29 cellular contexts compared by ENCODE assay signal in genomic region chr10:113754125-113754524, GRCh38. TPM values are rescaled to one million over a fixed set of nuclear protein-coding genes. Genes with fewer than 3 reads are reported as not detected.
"Had no signal": no experiment of that assay in that cellular context is flagged by ENCODE, and none has a peak within 500 bp of the region (broad histone marks: within the 10 kb centered on the region; RNA-seq: fewer than 3 reads in every experiment).

No MANE protein-coding gene starts in this region.

- H3K4me1 ChIP-seq: adrenal gland, breast epithelium, SJSA1 had no signal

- H3K36me3 ChIP-seq: adrenal gland, breast epithelium, SJSA1 had no signal

- H3K4me3 ChIP-seq: adrenal gland, SJSA1 had no signal

- H3K27ac ChIP-seq: adrenal gland, SJSA1 had no signal

- ATAC-seq: Panc1, SK-N-SH treated with all-trans-retinoic acid at 6 μM for 48 hours had no signal

- DNase-seq: activated B cell treated with CpG ODN at 0.5 μM for 24 hours; activated CD4-positive, alpha-beta memory T cell treated with anti-CD3 and anti-CD28 coated beads, Interleukin-2, amount 10 ng/mL, durations not matched to agents 7 days and 5 days; activated CD4-positive, alpha-beta T cell treated with anti-CD3 and anti-CD28 coated beads, Interleukin-2, amount 50 U/mL, for 1 hour; activated gamma-delta T cell treated with Interleukin-2 at 50 U/mL for 16 hours; activated naive CD4-positive, alpha-beta T cell treated with anti-CD3 and anti-CD28 coated beads, Interleukin-2, amount 10 ng/mL, durations not matched to agents 7 days and 5 days; activated naive CD8-positive, alpha-beta T cell treated with anti-CD3 and anti-CD28 coated beads for 36 hours; activated T-cell treated with anti-CD3 and anti-CD28 coated beads for 4 hours; activated T-cell treated with anti-CD3 and anti-CD28 coated beads, Interleukin-2, amount 50 U/mL, for 48 hours; adrenal gland; aorta; Kasumi-1; NCI-H1092 treated with DMSO at 0.1 percent for 48 hours; NCI-H1436; NCI-H1694 treated with DMSO at 0.1 percent for 48 hours; NCI-H2029 treated with DMSO at 0.1 percent for 48 hours; NCI-H345; NCI-H510A; NCI-H526 treated with DMSO at 0.1 percent for 48 hours; NCI-H82; NK-92 treated with Interleukin-12 subunit alpha and Interleukin-12 subunit beta, amount 100 ng/mL, for 24 hours; OCI-M1; SHP77 had no signal

- H3K9me3 ChIP-seq: adrenal gland, breast epithelium, SJSA1 had no signal

- H3K27me3 ChIP-seq: adrenal gland, breast epithelium, SJSA1 had no signal

RNA-seq across cellular contexts. Expression of gene PLEKHS1, which starts 2.6 kb away (rescaled TPM):
- total RNA-seq: activated B cell treated with CpG ODN at 0.5 μM for 24 hours; activated CD8-positive, alpha-beta memory T cell treated with anti-CD3 and anti-CD28 coated beads for 36 hours; activated T-helper 2 cell treated with anti-CD3 and anti-CD28 coated beads, Interferon-gamma antibody, Interleukin-2, Interleukin-4, amounts not matched to agents 10 μg/mL and 5 μg/mL and 100 μg/mL, durations not matched to agents 14 hours and 24 hours and 36 hours; adrenal gland; cerebellum had no signal
